9 cellular contexts compared by ENCODE assay signal in genomic region chr11:67464411-67465189, GRCh38. TPM values are rescaled to one million over a fixed set of nuclear protein-coding genes. Genes with fewer than 3 reads are reported as not detected.
DNase-seq lines count a peak whose midpoint lies in the region; ATAC-seq, FAIRE-seq and TF ChIP-seq lines count a peak whose summit lies in the region.
"Had no signal": no experiment of that assay in that cellular context is flagged by ENCODE, and none has a peak within 500 bp of the region (broad histone marks: within the 10 kb centered on the region; RNA-seq: fewer than 3 reads in every experiment).

No MANE protein-coding gene starts in this region.

- no peaks in the 10 kb centered on the region for H4K20me1 ChIP-seq in Loucy (ENCODE audit: insufficient read depth, low read length, poor library complexity, severe bottlenecking)

- H3K36me3 Mint-ChIP-seq in activated naive CD4-positive, alpha-beta T cell treated with anti-CD3 and anti-CD28 coated beads, Interleukin-2, amount 50 U/mL, for 72 hours, result peaks cover 7 to 15% of the 10 kb centered on the region in 2 donors

- H3K36me3 ChIP-seq in Loucy (ENCODE audit: insufficient read depth, low read length) (no peaks in the 10 kb centered on the region), SK-N-MC (ENCODE audit: insufficient read depth, low read length) (no peaks in the 10 kb centered on the region), pancreas (no peaks in the 10 kb centered on the region), thymus (ENCODE audit: control insufficient read depth, insufficient read depth) (peaks cover 6% of the 10 kb centered on the region)

- intact Hi-C loops in Right ventricle myocardium superior (cut with DNase I), result loop anchor here (5.0 kb wide), 1 partner anchor 43 kb away; the partner anchor contains the start of genes CDK2AP2 and PITPNM1
- intact Hi-C loops in pancreas (cut with DNase I), result no loop called here

- no peaks in the 10 kb centered on the region for H3K9me3 Mint-ChIP-seq in activated naive CD4-positive, alpha-beta T cell treated with anti-CD3 and anti-CD28 coated beads, Interleukin-2, amount 50 U/mL, for 72 hours

- TF ChIP-seq CTCF in Loucy (conservative IDR thresholded peaks at IDR 0.05; ENCODE audit: low read length) (no peak), pancreas (IDR thresholded peaks at IDR 0.05) (no peak)

- H2AFZ ChIP-seq in Loucy (ENCODE audit: low read length), result peak overlapping the region; percentile 68

- peak overlapping the region; percentile 90 for H3K4me3 ChIP-seq in Loucy (ENCODE audit: low read length, poor library complexity, severe bottlenecking)
- peak overlapping the region; percentile 94 for H3K4me3 ChIP-seq in SK-N-MC
- H3K4me3 ChIP-seq in pancreas, result peak overlapping the region; percentile 29 to 68 (median 48)
- H3K4me3 ChIP-seq in thymus (ENCODE audit: low read length), result peak overlapping the region; percentile 95

- H3K27ac Mint-ChIP-seq in activated naive CD4-positive, alpha-beta T cell treated with anti-CD3 and anti-CD28 coated beads, Interleukin-2, amount 50 U/mL, for 72 hours, result peak overlapping the region; percentile 81 to 97

- peaks cover 41% of the 10 kb centered on the region for H3K79me2 ChIP-seq in Loucy (ENCODE audit: insufficient read depth, low read length)

- peak overlapping the region; percentile 92 for H3K4me2 ChIP-seq in Loucy (ENCODE audit: low read depth, low read length, poor library complexity, severe bottlenecking)

- H3K4me1 ChIP-seq in Loucy (ENCODE audit: insufficient read depth, low read length, poor library complexity, severe bottlenecking), result peaks cover 46% of the 10 kb centered on the region
- peaks cover 0 to 23% (median 6%) of the 10 kb centered on the region in 3 donors for H3K4me1 ChIP-seq in pancreas
- H3K4me1 ChIP-seq in thymus (ENCODE audit: control insufficient read depth, insufficient read depth, low read length), result peaks cover 33% of the 10 kb centered on the region

- DNase-seq in COLO829 (ENCODE audit: low spot score), result peak; percentile 85
- DNase-seq in SK-N-MC (ENCODE audit: low read depth, low spot score), result peak; percentile 10
- DNase-seq in activated naive CD4-positive, alpha-beta T cell treated with anti-CD3 and anti-CD28 coated beads, Interleukin-2, amount 50 U/mL, for 72 hours (ENCODE audit: low spot score in 2 of 2), result peak; percentile 91 to 92
- peak; percentile 91 for DNase-seq in Right ventricle myocardium superior
- DNase-seq in pancreas, result peak; percentile 92 to 99 (median 94)

- ATAC-seq in GM21717 (IDR thresholded peaks at IDR 0.05; ENCODE audit: unreplicated experiment), result peak; percentile 33
- peak; percentile 81 to 86 for ATAC-seq in activated naive CD4-positive, alpha-beta T cell treated with anti-CD3 and anti-CD28 coated beads, Interleukin-2, amount 50 U/mL, for 72 hours
- peak; percentile 75 for ATAC-seq in Right ventricle myocardium superior (ENCODE audit: poor library complexity)
- ATAC-seq in pancreas, result peak; percentile 68 to 82 (median 78)

- H3K27me3 ChIP-seq in Loucy (ENCODE audit: insufficient read depth, low read length, poor library complexity, severe bottlenecking) (no peaks in the 10 kb centered on the region), pancreas (no peaks in the 10 kb centered on the region), thymus (ENCODE audit: control insufficient read depth, insufficient read depth) (no peaks in the 10 kb centered on the region)

- WGBS in pancreas, 2 donors, result 11 to 12% methylated on average over 48 to 56 of the region's 56 CpGs
- WGBS in thymus, result 12% methylated on average over 56 of the region's 56 CpGs

- H3K27ac ChIP-seq in SK-N-MC, result peak overlapping the region; percentile 75
- peak overlapping the region; percentile 71 to 88 (median 80) for H3K27ac ChIP-seq in pancreas
- H3K27ac ChIP-seq in thymus (ENCODE audit: low read depth), result peak overlapping the region; percentile 99

- H3K9me2 ChIP-seq in Loucy (replicated peaks; ENCODE audit: low read depth, low read length), result no peaks in the 10 kb centered on the region

- no peak for FAIRE-seq in pancreas (lab: Jason Lieb, UNC)

- H3K9me3 ChIP-seq in Loucy (ENCODE audit: insufficient read depth, low read depth, low read length) (no peaks in the 10 kb centered on the region), SK-N-MC (ENCODE audit: low read depth, low read length) (no peaks in the 10 kb centered on the region), pancreas (no peaks in the 10 kb centered on the region), thymus (ENCODE audit: control insufficient read depth) (no peaks in the 10 kb centered on the region)

- H3K9ac ChIP-seq in Loucy (ENCODE audit: low read depth, low read length, poor library complexity, severe bottlenecking) (peak overlapping the region; percentile 98), SK-N-MC (ENCODE audit: insufficient read length) (peak overlapping the region; percentile 86)

- peaks cover 4% of the 10 kb centered on the region; the same call in 1 of the 2 replicates for H3F3A ChIP-seq in Loucy (ENCODE audit: low read depth)

RNA-seq across cellular contexts. Expression of gene TMEM134, which starts 4.5 kb away (rescaled TPM):
- total RNA-seq in activated naive CD4-positive, alpha-beta T cell treated with anti-CD3 and anti-CD28 coated beads, Interleukin-2, amount 50 U/mL, for 72 hours, result 10 to 100 TPM; 39.1 to 77.9 TPM
- total RNA-seq in Right ventricle myocardium superior (82.9 TPM), pancreas (10 to 100 TPM; 45.1 to 72.1 (median 52.4) TPM)
- polyA plus RNA-seq in pancreas (10 to 100 TPM; 90.1 to 93.4 TPM), thymus (96.3 TPM)

RNA-seq across cellular contexts. Expression of gene CABP4, which starts 9.4 kb away (rescaled TPM):
- 1 to 10 TPM; 1.7 to 2.8 TPM for total RNA-seq in activated naive CD4-positive, alpha-beta T cell treated with anti-CD3 and anti-CD28 coated beads, Interleukin-2, amount 50 U/mL, for 72 hours
- total RNA-seq in Right ventricle myocardium superior, result 0.75 TPM
- 1 to 10 TPM in 2 of 6 donors, under 1 TPM in 3, not detected in 1; 0.58 to 1.5 (median 0.88) TPM for total RNA-seq in pancreas
- polyA plus RNA-seq in pancreas, result 1 to 10 TPM in 1 of 2 donors, under 1 TPM in 1; 0.99 to 1.2 TPM
- polyA plus RNA-seq in thymus, result 1.6 TPM

RNA-seq across cellular contexts. Expression of gene GPR152, which starts 12.1 kb away (rescaled TPM):
- not detected for total RNA-seq in activated naive CD4-positive, alpha-beta T cell treated with anti-CD3 and anti-CD28 coated beads, Interleukin-2, amount 50 U/mL, for 72 hours
- not detected for total RNA-seq in Right ventricle myocardium superior
- not detected for total RNA-seq in pancreas
- not detected for polyA plus RNA-seq in pancreas
- polyA plus RNA-seq in thymus, result not detected
- polyA plus RNA-seq: adipose tissue had no signal

RNA-seq across cellular contexts. Expression of gene AIP, which starts 18.2 kb away (rescaled TPM):
- 100 to 1,000 TPM; 151 to 207 TPM for total RNA-seq in activated naive CD4-positive, alpha-beta T cell treated with anti-CD3 and anti-CD28 coated beads, Interleukin-2, amount 50 U/mL, for 72 hours
- total RNA-seq in Right ventricle myocardium superior (50.6 TPM), pancreas (10 to 100 TPM; 20.2 to 33.3 (median 23.6) TPM)
- polyA plus RNA-seq in pancreas (10 to 100 TPM; 45.1 to 45.8 TPM), thymus (96.4 TPM)

RNA-seq across cellular contexts. Expression of gene CORO1B, which starts 21.3 kb away (rescaled TPM):
- total RNA-seq in activated naive CD4-positive, alpha-beta T cell treated with anti-CD3 and anti-CD28 coated beads, Interleukin-2, amount 50 U/mL, for 72 hours, result 100 to 1,000 TPM; 293 to 428 TPM
- total RNA-seq in Right ventricle myocardium superior, result 27.1 TPM
- 10 to 100 TPM; 40.3 to 56.3 (median 47.7) TPM for total RNA-seq in pancreas
- polyA plus RNA-seq in pancreas, result 10 to 100 TPM; 53.0 to 66.4 TPM
- polyA plus RNA-seq in thymus, result 32.3 TPM

Comparison
In these comparisons a context has a peak if more than half of its experiments do, and no peak if none do; other contexts are left out.
1. Peak in every context shown above with its lines: DNase-seq, ATAC-seq, H3K4me3 ChIP-seq and H3K27ac ChIP-seq.
2. DNase-seq: peak in every context shown above with its lines; median percentile 94 in pancreas; 92 in activated naive CD4-positive, alpha-beta T cell treated with anti-CD3 and anti-CD28 coated beads, Interleukin-2, amount 50 U/mL, for 72 hours; 91 in Right ventricle myocardium superior; 85 in COLO829; 10 in SK-N-MC.
3. ATAC-seq: peak in every context shown above with its lines; median percentile 84 in activated naive CD4-positive, alpha-beta T cell treated with anti-CD3 and anti-CD28 coated beads, Interleukin-2, amount 50 U/mL, for 72 hours; 78 in pancreas; 75 in Right ventricle myocardium superior; 33 in GM21717.